Comparison of ENCODE assay signal across 29 cellular contexts in the genomic region with DNA sequence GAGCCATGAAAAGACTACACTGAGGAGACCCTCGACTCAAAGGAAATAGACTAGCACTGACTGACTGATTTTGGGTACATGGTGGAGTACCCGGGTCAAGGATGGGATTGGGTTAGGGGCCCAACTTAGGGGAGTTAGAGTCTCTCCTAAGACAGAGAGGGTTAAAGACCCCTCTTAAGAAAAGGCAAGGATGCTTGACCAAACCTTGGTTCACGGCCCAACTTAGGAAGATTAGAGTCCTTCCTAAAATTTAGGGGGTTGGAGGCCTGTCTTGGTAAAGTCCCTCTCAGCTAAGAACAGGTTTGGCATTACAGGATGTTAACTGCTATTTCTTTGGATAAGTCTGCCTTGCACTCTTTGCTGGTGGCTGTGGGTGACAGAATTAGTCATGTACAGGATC. TPM values are rescaled to one million over a fixed set of nuclear protein-coding genes. Genes with fewer than 3 reads are reported as not detected.
"Had no signal": no experiment of that assay in that cellular context is flagged by ENCODE, and none has a peak within 500 bp of the region (broad histone marks: within the 10 kb centered on the region; RNA-seq: fewer than 3 reads in every experiment).

No MANE protein-coding gene starts in this region.

- H3K9me3 ChIP-seq: gastroesophageal sphincter, heart left ventricle, left lung, lower lobe of right lung, mucosa of descending colon had no signal

- H2AFZ ChIP-seq: hepatocyte had no signal

- H3K4me3 ChIP-seq: coronary artery, dorsolateral prefrontal cortex, gastroesophageal sphincter, heart left ventricle, hepatocyte, left lung, lower lobe of right lung, mucosa of descending colon had no signal

- H3K27ac Mint-ChIP-seq: immature natural killer cell; mesothelial cell of epicardium; naive B cell; naive thymus-derived CD8-positive, alpha-beta T cell had no signal

- H3K9me3 Mint-ChIP-seq: mesothelial cell of epicardium had no signal

- H3K4me1 Mint-ChIP-seq: immature natural killer cell, naive B cell had no signal

- ATAC-seq: esophagus mucosa; foreskin keratinocyte; gastroesophageal sphincter; heart left ventricle; left cardiac atrium; left lung; left ventricle myocardium superior; lower lobe of right lung; mucosa of descending colon; naive thymus-derived CD8-positive, alpha-beta T cell had no signal

- H3K4me1 ChIP-seq: gastroesophageal sphincter, lower lobe of right lung had no signal

- H3K36me3 ChIP-seq: gastroesophageal sphincter, heart left ventricle, left lung, lower lobe of right lung had no signal

- DNase-seq: dermis blood vessel endothelial cell; dorsolateral prefrontal cortex; effector CD4-positive, alpha-beta T cell; effector memory CD4-positive, alpha-beta T cell; erythroblast; heart left ventricle; hypothalamus; immature natural killer cell; left cardiac atrium; left lung; left ventricle myocardium superior; lower lobe of right lung; mesenchymal stem cell; mucosa of descending colon; naive B cell; naive thymus-derived CD8-positive, alpha-beta T cell had no signal

- H3K79me2 ChIP-seq: hepatocyte had no signal

- H3K4me2 ChIP-seq: hepatocyte had no signal

- H3K36me3 Mint-ChIP-seq: immature natural killer cell; mesothelial cell of epicardium; naive B cell; naive thymus-derived CD8-positive, alpha-beta T cell had no signal

- H3K27ac ChIP-seq: coronary artery, dorsolateral prefrontal cortex, epithelial cell of prostate, foreskin keratinocyte, gastroesophageal sphincter, heart left ventricle, hepatocyte, left lung, lower lobe of right lung had no signal

- H3K27me3 ChIP-seq: dorsolateral prefrontal cortex, foreskin keratinocyte, gastroesophageal sphincter, heart left ventricle, hepatocyte, left lung had no signal

- H3K4me3 Mint-ChIP-seq: immature natural killer cell; mesothelial cell of epicardium; naive B cell; naive thymus-derived CD8-positive, alpha-beta T cell had no signal

RNA-seq across cellular contexts. Expression of a gene that starts 12.2 kb away (rescaled TPM):
- total RNA-seq: dermis blood vessel endothelial cell; esophagus mucosa; fibroblast of lung; fibroblast of villous mesenchyme; foreskin keratinocyte; frontal cortex; hepatocyte; left ventricle myocardium superior; lung microvascular endothelial cell; mesothelial cell of epicardium; myocyte; naive thymus-derived CD8-positive, alpha-beta T cell had no signal
- polyA plus RNA-seq: fibroblast of lung; hepatocyte; immature natural killer cell; keratinocyte; naive thymus-derived CD8-positive, alpha-beta T cell had no signal
